ENCODE assay signal across 8 cellular contexts in the genomic region with DNA sequence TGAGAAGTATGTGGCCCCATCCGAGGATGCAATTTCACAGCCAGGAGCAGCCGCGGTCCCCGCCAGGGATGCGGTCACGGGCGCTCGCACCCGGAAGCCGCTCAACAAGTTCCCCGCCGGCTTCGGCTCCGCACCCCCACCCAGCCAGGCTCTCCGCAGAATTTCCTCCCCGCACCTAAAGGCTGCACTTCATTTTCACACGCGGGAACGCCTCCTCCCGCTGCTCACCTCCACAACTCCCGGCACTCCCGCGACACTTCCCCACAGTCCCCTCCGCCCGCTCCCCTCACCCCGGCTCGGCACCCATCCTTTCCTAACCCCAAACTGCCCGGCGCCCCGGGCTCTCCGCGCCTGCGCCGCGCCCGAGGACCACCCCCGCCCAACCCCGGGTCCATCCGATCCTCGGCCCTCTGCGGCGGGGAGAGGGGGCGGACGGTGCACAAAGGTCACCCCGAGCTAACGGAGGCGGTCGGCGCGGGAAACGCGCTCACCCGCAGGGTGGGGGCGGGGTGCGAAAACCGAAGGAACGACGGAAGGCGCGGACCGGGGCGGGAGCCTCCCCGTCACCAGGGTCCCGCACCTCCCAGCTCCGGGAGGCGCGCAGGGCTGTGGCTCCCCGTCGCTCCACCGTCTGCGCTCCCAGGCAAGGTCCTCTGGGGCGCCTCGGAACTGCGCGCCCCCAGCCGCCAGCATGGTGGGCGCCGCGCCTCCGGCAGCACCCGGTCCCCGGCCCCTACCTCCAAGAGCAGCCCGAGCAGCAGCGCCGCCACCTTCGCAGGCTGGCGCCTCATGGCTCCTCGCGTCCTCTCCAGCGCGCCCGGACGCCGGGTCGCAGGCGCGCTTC. TPM values are rescaled to one million over a fixed set of nuclear protein-coding genes. Genes with fewer than 3 reads are reported as not detected.
DNase-seq lines count a peak whose midpoint lies in the region; ATAC-seq lines count a peak whose summit lies in the region.

No MANE protein-coding gene starts in this region.

- H3K36me3 ChIP-seq in SJCRH30, result peaks cover 2% of the 10 kb centered on the region; the same call in 1 of the 2 replicates

- intact Hi-C loops in head of caudate nucleus (cut with DNase I), result no loop called here
- intact Hi-C loops in posterior vena cava (cut with DNase I), result no loop called here

- H3K4me3 ChIP-seq in SJCRH30, result peak overlapping the region; percentile 100

- no peaks in the 10 kb centered on the region for H3K9me3 ChIP-seq in SJCRH30 (replicated peaks)

- peaks cover 18% of the 10 kb centered on the region for H3K4me1 ChIP-seq in SJCRH30

- peak overlapping the region; percentile 92 for H3K27ac ChIP-seq in SJCRH30

- H3K27me3 ChIP-seq in SJCRH30, result no peaks in the 10 kb centered on the region

- DNase-seq in COR-L47 (lab: John Stamatoyannopoulos, UW) (peak; percentile 30), SJCRH30 (peak; percentile 72 to 73), head of caudate nucleus (peak in 40 of 42 donors; percentile 29 to 75 (median 54)), posterior vena cava (ENCODE audit: low spot score) (peak; percentile 86), epidermal melanocyte (ENCODE audit: insufficient read length, low spot score) (no peak)
- peak; percentile 60 for DNase-seq in activated naive CD4-positive, alpha-beta T cell treated with anti-CD3 and anti-CD28 coated beads, Interleukin-2, amount 50 U/mL, for 16 hours

- peak; percentile 14 for ATAC-seq in GM19463 (IDR thresholded peaks at IDR 0.05; ENCODE audit: unreplicated experiment)
- peak; percentile 13 for ATAC-seq in HG03571 (IDR thresholded peaks at IDR 0.05; ENCODE audit: unreplicated experiment)

RNA-seq across cellular contexts. Expression of gene VOPP1, which starts 0.5 kb away (rescaled TPM):
- total RNA-seq in SJCRH30 (2014; rRNA removed; shearing (Covaris generic)), result 89.8 and 92.6 TPM in 2 replicates
- 10 to 100 TPM; 47.4 to 56.7 TPM for total RNA-seq in posterior vena cava
